ENCODE assay signal across 30 cellular contexts in the genomic region with DNA sequence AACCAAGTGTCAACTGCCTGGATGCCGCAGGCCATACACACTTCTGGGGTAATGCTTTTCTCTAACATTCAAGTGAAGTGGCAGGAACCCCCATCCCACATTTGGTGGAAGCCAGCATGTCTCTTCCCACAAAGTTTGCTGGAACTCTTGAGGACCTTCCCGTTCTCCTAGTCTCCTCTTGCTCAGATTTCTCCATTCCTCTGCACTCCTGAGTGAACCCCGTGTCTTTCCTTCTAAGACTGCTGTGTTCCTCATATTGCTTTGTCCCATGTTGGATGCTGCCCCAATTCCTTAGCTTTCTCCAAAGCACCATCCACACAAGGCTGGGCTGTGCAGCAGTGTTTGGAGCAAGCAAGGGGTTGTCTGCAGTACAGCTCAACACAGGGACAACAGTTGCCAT.
"Had no signal": no experiment of that assay in that cellular context is flagged by ENCODE, and none has a peak within 500 bp of the region (broad histone marks: within the 10 kb centered on the region; RNA-seq: fewer than 3 reads in every experiment).

No MANE protein-coding gene starts in this region.

- DNase-seq: naive thymus-derived CD8-positive, alpha-beta T cell; nephron progenitor cell; occipital lobe; ovary; posterior cingulate gyrus; psoas muscle; right cardiac atrium; right lobe of liver; sigmoid colon; small intestine; stimulated activated CD4-positive, alpha-beta T cell treated with anti-CD3 and anti-CD28 coated beads, Interleukin-15, amount 100 ng/mL, for 24 hours; stimulated activated CD4-positive, alpha-beta T cell treated with anti-CD3 and anti-CD28 coated beads, Interleukin-2, amount 100 ng/mL, for 24 hours; stimulated activated CD4-positive, alpha-beta T cell treated with anti-CD3 and anti-CD28 coated beads, Interleukin-2, amount 100 ng/mL, for 48 hours; stimulated activated CD4-positive, alpha-beta T cell treated with anti-CD3 and anti-CD28 coated beads, Interleukin-4, amount 100 ng/mL, for 24 hours; stimulated activated naive B cell treated with anti-CD40 and anti-IgM and Interleukin-4, amounts not matched to agents 10 μg/mL and 1 μg/mL and 100 μg/mL, for 72 hours; stimulated activated naive CD4-positive, alpha-beta T cell treated with Interleukin-2 at 50 U/mL for 16 hours; substantia nigra; testis; tibial artery; transverse colon; upper lobe of right lung; uterus had no signal

- H3K9ac ChIP-seq: parathyroid adenoma had no signal

- ATAC-seq: naive thymus-derived CD8-positive, alpha-beta T cell; natural killer cell treated with Interleukin-12 subunit alpha and Interleukin-12 subunit beta and Interleukin-15 and Interleukin-18, amount 100 ng/mL, for 72 hours; psoas muscle; right cardiac atrium; right lobe of liver; stimulated activated effector memory CD8-positive, alpha-beta T cell treated with anti-CD3 and anti-CD28 coated beads, Interleukin-12 subunit alpha, Interleukin-12 subunit beta, amount 100 ng/mL, for 72 hours; stimulated activated naive B cell treated with anti-CD40 and anti-IgM and Interleukin-4, amounts not matched to agents 10 μg/mL and 1 μg/mL and 100 μg/mL, for 72 hours; upper lobe of right lung had no signal

- H3K4me3 ChIP-seq: ovary, psoas muscle, right lobe of liver, sigmoid colon, suprapubic skin, testis, tibial artery, transverse colon, upper lobe of right lung, uterus had no signal

- H3K4me1 ChIP-seq: parathyroid adenoma, uterus had no signal

- H3K36me3 Mint-ChIP-seq: naive thymus-derived CD8-positive, alpha-beta T cell; natural killer cell treated with Interleukin-12 subunit alpha and Interleukin-12 subunit beta and Interleukin-15 and Interleukin-18, amount 100 ng/mL, for 72 hours; stimulated activated effector memory CD8-positive, alpha-beta T cell treated with anti-CD3 and anti-CD28 coated beads, Interleukin-12 subunit alpha, Interleukin-12 subunit beta, amount 100 ng/mL, for 72 hours; stimulated activated naive B cell treated with anti-CD40 and anti-IgM and Interleukin-4, amounts not matched to agents 10 μg/mL and 1 μg/mL and 100 μg/mL, for 72 hours; type B pancreatic cell had no signal

- H3K27ac ChIP-seq: ovary, parathyroid adenoma, psoas muscle, right lobe of liver, sigmoid colon, suprapubic skin, testis, tibial artery, transverse colon, upper lobe of right lung, uterus had no signal

- H3K9me3 Mint-ChIP-seq: naive thymus-derived CD8-positive, alpha-beta T cell; natural killer cell treated with Interleukin-12 subunit alpha and Interleukin-12 subunit beta and Interleukin-15 and Interleukin-18, amount 100 ng/mL, for 72 hours; neural crest cell; stimulated activated effector memory CD8-positive, alpha-beta T cell treated with anti-CD3 and anti-CD28 coated beads, Interleukin-12 subunit alpha, Interleukin-12 subunit beta, amount 100 ng/mL, for 72 hours; stimulated activated naive B cell treated with anti-CD40 and anti-IgM and Interleukin-4, amounts not matched to agents 10 μg/mL and 1 μg/mL and 100 μg/mL, for 72 hours; stimulated activated naive CD8-positive, alpha-beta T cell treated with anti-CD3 and anti-CD28 coated beads, Interleukin-15, Interleukin-2, amounts not matched to agents 100 ng/mL and 50 ng/mL, for 24 hours had no signal

- H3K27ac Mint-ChIP-seq: naive thymus-derived CD8-positive, alpha-beta T cell; natural killer cell treated with Interleukin-12 subunit alpha and Interleukin-12 subunit beta and Interleukin-15 and Interleukin-18, amount 100 ng/mL, for 72 hours; nephron progenitor cell; progenitor cell of endocrine pancreas; stimulated activated effector memory CD8-positive, alpha-beta T cell treated with anti-CD3 and anti-CD28 coated beads, Interleukin-12 subunit alpha, Interleukin-12 subunit beta, amount 100 ng/mL, for 72 hours; stimulated activated naive B cell treated with anti-CD40 and anti-IgM and Interleukin-4, amounts not matched to agents 10 μg/mL and 1 μg/mL and 100 μg/mL, for 72 hours; stimulated activated naive CD8-positive, alpha-beta T cell treated with anti-CD3 and anti-CD28 coated beads, Interleukin-15, Interleukin-2, amounts not matched to agents 100 ng/mL and 50 ng/mL, for 24 hours; type B pancreatic cell had no signal

- H3K79me2 ChIP-seq: parathyroid adenoma had no signal

- H3K27me3 Mint-ChIP-seq: stimulated activated naive CD8-positive, alpha-beta T cell treated with anti-CD3 and anti-CD28 coated beads, Interleukin-15, Interleukin-2, amounts not matched to agents 100 ng/mL and 50 ng/mL, for 24 hours; type B pancreatic cell had no signal

- H3K36me3 ChIP-seq: ovary, right lobe of liver, sigmoid colon, suprapubic skin, tibial artery, transverse colon, upper lobe of right lung, uterus had no signal

- H3K4me3 Mint-ChIP-seq: naive thymus-derived CD8-positive, alpha-beta T cell; natural killer cell treated with Interleukin-12 subunit alpha and Interleukin-12 subunit beta and Interleukin-15 and Interleukin-18, amount 100 ng/mL, for 72 hours; nephron progenitor cell; neural crest cell; stimulated activated effector memory CD8-positive, alpha-beta T cell treated with anti-CD3 and anti-CD28 coated beads, Interleukin-12 subunit alpha, Interleukin-12 subunit beta, amount 100 ng/mL, for 72 hours; stimulated activated naive B cell treated with anti-CD40 and anti-IgM and Interleukin-4, amounts not matched to agents 10 μg/mL and 1 μg/mL and 100 μg/mL, for 72 hours; stimulated activated naive CD8-positive, alpha-beta T cell treated with anti-CD3 and anti-CD28 coated beads, Interleukin-15, Interleukin-2, amounts not matched to agents 100 ng/mL and 50 ng/mL, for 24 hours; type B pancreatic cell had no signal

- H3K27me3 ChIP-seq: ovary, right lobe of liver, sigmoid colon, suprapubic skin, testis, tibial artery, transverse colon, upper lobe of right lung, uterus had no signal
